8 cellular contexts compared by ENCODE assay signal in genomic region chr19:32404213-32404938, GRCh38. TPM values are rescaled to one million over a fixed set of nuclear protein-coding genes. Genes with fewer than 3 reads are reported as not detected.
DNase-seq lines count a peak whose midpoint lies in the region; ATAC-seq and TF ChIP-seq lines count a peak whose summit lies in the region.

No MANE protein-coding gene starts in this region.

- ATAC-seq in T-cell (replicated peaks in 1 of 4), result no peak
- ATAC-seq in GM21786 (IDR thresholded peaks at IDR 0.05; ENCODE audit: unreplicated experiment), result no peak
- ATAC-seq in HG03280 (IDR thresholded peaks at IDR 0.05; ENCODE audit: unreplicated experiment), result no peak
- ATAC-seq in HG03521 (IDR thresholded peaks at IDR 0.05; ENCODE audit: unreplicated experiment), result no peak

- peaks cover 2% of the 10 kb centered on the region for H3K36me3 ChIP-seq in H7 (replicated peaks; ENCODE audit: control insufficient read depth, insufficient read depth, low read length)

- DNase-seq in H7, result peak; percentile 40
- no peak for DNase-seq in T-cell
- DNase-seq in fibroblast of mammary gland (ENCODE audit: low read depth), result peak; percentile 29
- DNase-seq in retinal pigment epithelial cell (ENCODE audit: low read depth), result no peak
- DNase-seq in NCI-H2171 treated with DMSO at 0.1 percent for 48 hours (lab: John Stamatoyannopoulos, UW), result no peak

- CTCF ChIA-PET in T-cell (lab: Charles Lee), result interaction anchor here in 1 of 2 donors (0.8 kb wide), 1 partner anchor 59 kb away, joined by 3 read pairs; the partner anchor contains the start of gene ZNF507

- H3K4me3 ChIP-seq in H7 (ENCODE audit: insufficient read depth, low read depth, low read length) (peak overlapping the region; percentile 92), fibroblast of mammary gland (ENCODE audit: control insufficient read depth, low read depth, low read length) (peak overlapping the region; percentile 78), retinal pigment epithelial cell (ENCODE audit: low read length) (peak overlapping the region; percentile 77)

- H3K4me1 Mint-ChIP-seq in T-cell, result peaks cover 14 to 26% (median 17%) of the 10 kb centered on the region in 3 donors

- H3K27me3 Mint-ChIP-seq in T-cell, result no peaks in the 10 kb centered on the region

- H3K4me3 Mint-ChIP-seq in T-cell, result peak overlapping the region; percentile 80 to 85 (median 85)

- POLR2A ChIA-PET in T-cell (lab: Charles Lee), result interaction anchor here in 1 of 2 donors (0.7 kb wide), 1 partner anchor 147 kb away, joined by 4 read pairs; no protein-coding TSS in a partner anchor

- H3K9me3 Mint-ChIP-seq in T-cell, result no peaks in the 10 kb centered on the region

- peaks cover 6% of the 10 kb centered on the region for H3K36me3 Mint-ChIP-seq in T-cell

- peak overlapping the region; percentile 81 to 91 for H3K27ac Mint-ChIP-seq in T-cell

- TF ChIP-seq CTCF in fibroblast of mammary gland (conservative IDR thresholded peaks at IDR 0.05; ENCODE audit: control insufficient read depth, insufficient read depth, low read depth, low read length), result no peak
- TF ChIP-seq CTCF in retinal pigment epithelial cell (conservative IDR thresholded peaks at IDR 0.05; ENCODE audit: low read depth, low read length), result no peak

- no peaks in the 10 kb centered on the region for H3K27me3 ChIP-seq in H7 (ENCODE audit: control insufficient read depth, insufficient read depth, low read length)

RNA-seq across cellular contexts. Expression of gene DPY19L3, which starts 1.2 kb away (rescaled TPM):
- total RNA-seq in H7 (2014; rRNA removed; shearing (Covaris generic)), result 18.3 and 27.6 TPM in 2 replicates
- 10 to 100 TPM; 11.1 to 17.4 (median 15.5) TPM for total RNA-seq in T-cell

RNA-seq across cellular contexts. Expression of gene ZNF507, which starts 59.0 kb away (rescaled TPM):
- total RNA-seq in H7 (2014; rRNA removed; shearing (Covaris generic)), result 6.2 and 8.3 TPM in 2 replicates
- 10 to 100 TPM; 32.6 to 38.2 (median 35.9) TPM for total RNA-seq in T-cell

Comparison
In these comparisons a context has a peak if more than half of its experiments do, and no peak if none do; other contexts are left out.
1. DNase-seq: peak in H7 (single experiment) and fibroblast of mammary gland (single experiment); none in T-cell (0 of 34), retinal pigment epithelial cell (single experiment) and NCI-H2171 treated with DMSO at 0.1 percent for 48 hours (single experiment).
2. Peak in every context shown above with its lines, with median percentiles within 50 percentile points of each other: H3K4me3 ChIP-seq.